ENCODE assay signal across 14 cellular contexts in the genomic region with DNA sequence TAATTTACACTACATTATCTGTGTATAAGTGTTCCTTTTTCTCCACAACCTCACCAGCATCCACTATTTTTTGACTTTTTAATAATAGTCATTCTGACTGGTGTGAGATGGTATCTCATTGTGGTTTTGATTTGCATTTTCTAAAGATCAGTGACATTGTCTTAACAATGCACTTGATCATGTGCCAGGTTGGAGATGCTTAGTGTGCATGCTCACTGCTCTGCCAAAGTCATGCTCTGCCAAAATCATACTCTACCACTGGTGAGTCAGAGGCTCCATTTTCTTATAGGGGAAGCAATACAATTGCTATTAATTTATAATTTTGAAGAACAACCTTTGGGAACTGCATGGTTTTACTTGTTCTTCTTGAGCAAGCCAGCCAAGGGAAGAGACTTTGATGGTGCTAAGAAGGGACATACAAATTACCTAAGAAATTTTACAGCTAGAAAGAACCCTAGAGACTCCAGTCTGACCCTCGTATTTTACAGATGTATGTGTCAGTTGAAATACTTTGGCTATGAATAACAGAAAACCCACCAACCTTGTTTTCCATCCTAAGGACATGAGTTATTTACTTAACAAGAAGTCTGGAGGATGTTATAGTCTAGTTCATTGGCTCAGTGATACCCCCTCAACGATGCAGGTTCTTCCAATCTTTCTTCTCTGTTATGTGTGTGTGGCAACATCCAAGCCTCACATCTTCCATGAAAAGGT.
DNase-seq lines count a peak whose midpoint lies in the region; ATAC-seq lines count a peak whose summit lies in the region.
"Had no signal": no experiment of that assay in that cellular context is flagged by ENCODE, and none has a peak within 500 bp of the region (broad histone marks: within the 10 kb centered on the region; RNA-seq: fewer than 3 reads in every experiment).

No MANE protein-coding gene starts in this region.

- DNase-seq in AG20443 (ENCODE audit: low spot score) (peak; percentile 56), NCI-H226 (peak; percentile 81), dermis microvascular lymphatic vessel endothelial cell (ENCODE audit: low read depth in 2 of 2) (peak; percentile 28 to 93), lung microvascular endothelial cell (ENCODE audit: low read depth in 2 of 2) (peak; percentile 81 to 98), NCI-H2107 treated with DMSO at 0.1 percent for 48 hours (lab: John Stamatoyannopoulos, UW; ENCODE audit: unreplicated experiment) (no peak)
- DNase-seq in stimulated activated CD4-positive, alpha-beta T cell treated with anti-CD3 and anti-CD28 coated beads, Interleukin-2, amount 100 ng/mL, for 48 hours: no peak
- DNase-seq in stimulated activated CD4-positive, alpha-beta T cell treated with anti-CD3 and anti-CD28 coated beads, Interleukin-1b, Interleukin-23, amount 100 ng/mL, for 48 hours: no peak
- DNase-seq: amygdala; NCI-H187; posterior cingulate gyrus; stimulated activated CD4-positive, alpha-beta T cell treated with anti-CD3 and anti-CD28 coated beads, Interleukin-4, amount 100 ng/mL, for 1 hour; stimulated activated naive B cell treated with anti-CD40 and anti-IgM and Interleukin-4, amounts not matched to agents 10 μg/mL and 1 μg/mL and 100 μg/mL, for 72 hours had no signal

- ATAC-seq in GM18511 (IDR thresholded peaks at IDR 0.05; ENCODE audit: unreplicated experiment): no peak
- ATAC-seq: stimulated activated naive B cell treated with anti-CD40 and anti-IgM and Interleukin-4, amounts not matched to agents 10 μg/mL and 1 μg/mL and 100 μg/mL, for 72 hours; WTC11 had no signal

Comparison
In these comparisons a context has a peak if more than half of its experiments do, and no peak if none do; other contexts are left out.
1. DNase-seq: peak in AG20443 (single experiment), NCI-H226 (single experiment), dermis microvascular lymphatic vessel endothelial cell (2 of 2) and lung microvascular endothelial cell (2 of 2); none in stimulated activated CD4-positive, alpha-beta T cell treated with anti-CD3 and anti-CD28 coated beads, Interleukin-2, amount 100 ng/mL, for 48 hours (0 of 2), stimulated activated CD4-positive, alpha-beta T cell treated with anti-CD3 and anti-CD28 coated beads, Interleukin-1b, Interleukin-23, amount 100 ng/mL, for 48 hours (single experiment) and NCI-H2107 treated with DMSO at 0.1 percent for 48 hours (single experiment).